Comparison of ENCODE assay signal across 9 cellular contexts in genomic region chr3:149717391-149718056, GRCh38. TPM values are rescaled to one million over a fixed set of nuclear protein-coding genes. Genes with fewer than 3 reads are reported as not detected.
DNase-seq lines count a peak whose midpoint lies in the region; ATAC-seq, FAIRE-seq and TF ChIP-seq lines count a peak whose summit lies in the region.
"Had no signal": no experiment of that assay in that cellular context is flagged by ENCODE, and none has a peak within 500 bp of the region (broad histone marks: within the 10 kb centered on the region; RNA-seq: fewer than 3 reads in every experiment).

No MANE protein-coding gene starts in this region.

- no peak overlapping the region for H4K8ac ChIP-seq in mesenchymal stem cell (ENCODE audit: low read length)

- WGBS in mesenchymal stem cell, result 45% methylated on average over 2 of the region's 2 CpGs

- H2BK15ac ChIP-seq in mesenchymal stem cell (ENCODE audit: low read depth, poor library complexity, severe bottlenecking), result no peak overlapping the region

- H3K79me1 ChIP-seq in mesenchymal stem cell (replicated peaks; ENCODE audit: low read length, poor library complexity, severe bottlenecking), result peaks cover 3% of the 10 kb centered on the region

- no peak overlapping the region for H2BK120ac ChIP-seq in mesenchymal stem cell (ENCODE audit: low read depth, low read length)

- H3K36me3 ChIP-seq in BE2C (no peaks in the 10 kb centered on the region), mesenchymal stem cell (ENCODE audit: control insufficient read depth in 1 of 2, insufficient read depth in 2 of 2, low read depth in 1 of 2, low read length in 2 of 2) (no peaks in the 10 kb centered on the region)

- peak overlapping the region; percentile 47 for H3K9ac ChIP-seq in mesenchymal stem cell (ENCODE audit: low read length)

- H3K4ac ChIP-seq in mesenchymal stem cell (ENCODE audit: low read depth in 1 of 2, low read length in 2 of 2), result no peak overlapping the region

- peak; percentile 88 for FAIRE-seq in GM18507 (lab: Jason Lieb, UNC)

- no peak overlapping the region for H3K23ac ChIP-seq in mesenchymal stem cell (ENCODE audit: low read length in 2 of 2)

- peak; percentile 81 for TF ChIP-seq CTCF in BE2C (IDR thresholded peaks at IDR 0.05; ENCODE audit: low read depth, low read length)

- H3K9me3 ChIP-seq in BE2C, result no peaks in the 10 kb centered on the region; the same call in 1 of the 2 replicates
- peaks cover 16% of the 10 kb centered on the region for H3K9me3 ChIP-seq in mesenchymal stem cell (ENCODE audit: control insufficient read depth, low read length)

- no peaks in the 10 kb centered on the region for H3K4me1 ChIP-seq in BE2C
- no peaks in the 10 kb centered on the region for H3K4me1 ChIP-seq in mesenchymal stem cell (ENCODE audit: control insufficient read depth, insufficient read depth, low read depth, low read length)

- no peak overlapping the region for H4K91ac ChIP-seq in mesenchymal stem cell (ENCODE audit: low read length)

- H2BK5ac ChIP-seq in mesenchymal stem cell (ENCODE audit: low read depth, low read length, poor library complexity, severe bottlenecking), result no peak overlapping the region

- H2AK5ac ChIP-seq in mesenchymal stem cell (ENCODE audit: low read length, severe bottlenecking), result no peak overlapping the region

- H3K27ac ChIP-seq in mesenchymal stem cell (ENCODE audit: low read length, poor library complexity, severe bottlenecking), result no peak overlapping the region

- no peak overlapping the region for H2AFZ ChIP-seq in mesenchymal stem cell (ENCODE audit: low read depth, low read length)

- peak; percentile 80 for ATAC-seq in SK-N-SH treated with all-trans-retinoic acid at 6 μM for 48 hours
- no peak for ATAC-seq in GM19023 (IDR thresholded peaks at IDR 0.05; ENCODE audit: unreplicated experiment)
- ATAC-seq: naive thymus-derived CD8-positive, alpha-beta T cell had no signal

- H3K14ac ChIP-seq in mesenchymal stem cell (ENCODE audit: low read length in 2 of 2), result no peak overlapping the region

- H3K4me3 ChIP-seq in BE2C (ENCODE audit: low read depth, low read length), result no peak overlapping the region
- no peak overlapping the region for H3K4me3 ChIP-seq in mesenchymal stem cell (ENCODE audit: insufficient read depth in 1 of 2, low read depth in 1 of 2, low read length in 2 of 2)

- H3K18ac ChIP-seq in mesenchymal stem cell (ENCODE audit: low read depth in 1 of 2, low read length in 2 of 2), result no peak overlapping the region

- no peak overlapping the region for H2BK12ac ChIP-seq in mesenchymal stem cell (ENCODE audit: low read length in 2 of 2)

- H3K4me2 ChIP-seq in mesenchymal stem cell (ENCODE audit: low read length, poor library complexity, severe bottlenecking), result no peak overlapping the region

- DNase-seq in BE2C, result peak; percentile 49
- DNase-seq in GM18507 (ENCODE audit: extremely low spot score, insufficient read length, low read depth), result peak; percentile 15
- peak; percentile 49 for DNase-seq in NCI-H1105 (lab: John Stamatoyannopoulos, UW)
- peak; percentile 55 for DNase-seq in epidermal melanocyte (ENCODE audit: insufficient read length, low spot score)
- peak; percentile 80 for DNase-seq in mesenchymal stem cell
- no peak for DNase-seq in activated CD8-positive, alpha-beta memory T cell treated with anti-CD3 and anti-CD28 coated beads for 24 hours

- H3K27me3 ChIP-seq in BE2C, result 0 out of 2 replicates have a peak, but pooled peaks cover 7% of the 10 kb centered on the region
- H3K27me3 ChIP-seq in mesenchymal stem cell (ENCODE audit: control insufficient read depth in 1 of 2, insufficient read depth in 1 of 2, low read length in 2 of 2), result no peaks in the 10 kb centered on the region

TF ChIP-seq in SK-N-SH treated with all-trans-retinoic acid at 6 μM for 48 hours, 23 proteins besides CTCF, POLR2A, EP300 and RAD21 (continues in another document):
- TF ChIP-seq CSDC2 (CRISPR knock-in tag; IDR thresholded peaks at IDR 0.05) (no peak), PPARA (CRISPR knock-in tag; IDR thresholded peaks at IDR 0.05; ENCODE audit: borderline replicate concordance) (no peak), PATZ1 (CRISPR knock-in tag; IDR thresholded peaks at IDR 0.05; ENCODE audit: borderline replicate concordance) (no peak), ESRRG (CRISPR knock-in tag; IDR thresholded peaks at IDR 0.05) (no peak), ISL1 (CRISPR knock-in tag; IDR thresholded peaks at IDR 0.05) (no peak), BACH2 (CRISPR knock-in tag; IDR thresholded peaks at IDR 0.05; ENCODE audit: borderline replicate concordance) (no peak), GLIS3 (CRISPR knock-in tag; IDR thresholded peaks at IDR 0.05) (no peak), ZNF8 (CRISPR knock-in tag; IDR thresholded peaks at IDR 0.05) (no peak), OSR1 (CRISPR knock-in tag; IDR thresholded peaks at IDR 0.05) (no peak), CREB5 (CRISPR knock-in tag; IDR thresholded peaks at IDR 0.05; ENCODE audit: low read depth) (no peak), ZC3H10 (CRISPR knock-in tag; IDR thresholded peaks at IDR 0.05) (no peak), ARNTL (CRISPR knock-in tag; IDR thresholded peaks at IDR 0.05; ENCODE audit: borderline replicate concordance, low read depth) (no peak), ZNF565 (CRISPR knock-in tag; conservative IDR thresholded peaks at IDR 0.05; ENCODE audit: low read depth) (no peak), TCF4 (CRISPR knock-in tag; IDR thresholded peaks at IDR 0.05; ENCODE audit: borderline replicate concordance) (no peak), ZNF70 (CRISPR knock-in tag; IDR thresholded peaks at IDR 0.05) (no peak), ZFP3 (CRISPR knock-in tag; IDR thresholded peaks at IDR 0.05) (no peak)
- TF ChIP-seq, protein P1, sequence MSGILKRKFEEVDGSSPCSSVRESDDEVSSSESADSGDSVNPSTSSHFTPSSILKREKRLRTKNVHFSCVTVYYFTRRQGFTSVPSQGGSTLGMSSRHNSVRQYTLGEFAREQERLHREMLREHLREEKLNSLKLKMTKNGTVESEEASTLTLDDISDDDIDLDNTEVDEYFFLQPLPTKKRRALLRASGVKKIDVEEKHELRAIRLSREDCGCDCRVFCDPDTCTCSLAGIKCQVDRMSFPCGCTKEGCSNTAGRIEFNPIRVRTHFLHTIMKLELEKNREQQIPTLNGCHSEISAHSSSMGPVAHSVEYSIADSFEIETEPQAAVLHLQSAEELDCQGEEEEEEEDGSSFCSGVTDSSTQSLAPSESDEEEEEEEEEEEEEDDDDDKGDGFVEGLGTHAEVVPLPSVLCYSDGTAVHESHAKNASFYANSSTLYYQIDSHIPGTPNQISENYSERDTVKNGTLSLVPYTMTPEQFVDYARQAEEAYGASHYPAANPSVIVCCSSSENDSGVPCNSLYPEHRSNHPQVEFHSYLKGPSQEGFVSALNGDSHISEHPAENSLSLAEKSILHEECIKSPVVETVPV (CRISPR knock-in tag; IDR thresholded peaks at IDR 0.05), result no peak

RNA-seq across cellular contexts. Expression of gene COMMD2, which starts 34.8 kb away (rescaled TPM):
- 38.0 TPM for polyA plus RNA-seq in BE2C (2012; ENCODE audit: insufficient read depth, insufficient read length, low read depth)
- polyA plus RNA-seq in mesenchymal stem cell (2013, experiment 1 of 2), result 24.2 TPM
- polyA plus RNA-seq in mesenchymal stem cell (2013, experiment 2 of 2), result 24.8 TPM

RNA-seq across cellular contexts. Expression of gene WWTR1, which starts 59.7 kb away (rescaled TPM):
- 1.7 TPM for polyA plus RNA-seq in BE2C (2012; ENCODE audit: insufficient read depth, insufficient read length, low read depth)
- 56.1 TPM for polyA plus RNA-seq in mesenchymal stem cell (2013, experiment 1 of 2)
- polyA plus RNA-seq in mesenchymal stem cell (2013, experiment 2 of 2), result 57.5 TPM
